In the genomic region with DNA sequence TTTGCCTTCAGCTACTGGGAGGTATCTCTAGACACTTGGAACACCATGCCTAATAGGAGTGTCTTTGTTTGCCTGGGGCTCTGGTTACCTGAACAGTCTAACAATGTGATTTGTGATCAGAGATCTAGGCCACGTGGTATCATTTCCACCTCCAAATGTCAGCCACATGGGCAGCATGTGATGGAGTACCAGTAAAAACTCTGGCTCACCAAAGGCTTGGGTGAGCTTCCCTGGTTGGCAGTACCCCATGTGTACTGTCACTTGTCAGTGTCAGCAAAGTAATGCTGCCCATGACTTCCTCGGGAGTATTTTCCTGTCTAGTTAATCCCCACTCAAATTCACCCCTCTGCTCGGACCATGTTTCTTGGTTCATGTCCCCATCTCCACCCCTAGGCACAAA, we compare ENCODE assay signal across 28 cellular contexts.
"Had no signal": no experiment of that assay in that cellular context is flagged by ENCODE, and none has a peak within 500 bp of the region (broad histone marks: within the 10 kb centered on the region; RNA-seq: fewer than 3 reads in every experiment).

No MANE protein-coding gene starts in this region.

- H3K4me1 ChIP-seq: colonic mucosa had no signal

- DNase-seq: activated B cell treated with CpG ODN at 0.5 μM for 24 hours; activated CD4-positive, alpha-beta T cell treated with anti-CD3 and anti-CD28 coated beads for 48 hours; activated CD4-positive, alpha-beta T cell treated with anti-CD3 and anti-CD28 coated beads, Interleukin-2, amount 50 U/mL, for 1 hour; activated CD4-positive, alpha-beta T cell treated with anti-CD3 and anti-CD28 coated beads, Interleukin-2, amount 50 U/mL, for 48 hours; activated CD8-positive, alpha-beta memory T cell treated with anti-CD3 and anti-CD28 coated beads for 24 hours; activated CD8-positive, alpha-beta T cell treated with anti-CD3 and anti-CD28 coated beads for 36 hours; activated effector memory CD4-positive, alpha-beta T cell treated with Interleukin-2 at 50 U/mL for 16 hours; activated gamma-delta T cell treated with Interleukin-2 at 50 U/mL for 16 hours; activated naive CD4-positive, alpha-beta T cell treated with anti-CD3 and anti-CD28 coated beads, Interleukin-2, amount 50 U/mL, for 16 hours; activated naive CD4-positive, alpha-beta T cell treated with Interleukin-2 at 50 U/mL for 16 hours; activated T-cell treated with anti-CD3 and anti-CD28 coated beads, Interleukin-2, amount 50 U/mL, for 4 hours; amniotic stem cell; anterior cingulate cortex; brain microvascular endothelial cell; central memory CD4-positive, alpha-beta T cell; cerebellar nuclear complex; colonic mucosa; effector CD8-positive, alpha-beta T cell; foreskin fibroblast; glutamatergic neuron; T-helper 1 cell; T-helper 17 cell; T1000; WERI-Rb-1 had no signal

- H3K9me3 ChIP-seq: colonic mucosa had no signal

- H3K36me3 ChIP-seq: brain microvascular endothelial cell, colonic mucosa, WERI-Rb-1 had no signal

- H3K4me3 ChIP-seq: colonic mucosa had no signal

- H3K27me3 ChIP-seq: brain microvascular endothelial cell, colonic mucosa had no signal

- ATAC-seq: activated CD4-positive, CD25-positive, alpha-beta regulatory T cell treated with anti-CD3 and anti-CD28 coated beads, Interleukin-2, amount 50 U/mL, for 24 hours; activated CD8-positive, alpha-beta T cell treated with anti-CD3 and anti-CD28 coated beads for 36 hours; activated T-cell treated with anti-CD3 and anti-CD28 coated beads, Interleukin-2, amount 50 U/mL, for 4 hours; activated T-helper 17 cell treated with anti-CD3 and anti-CD28 coated beads, Interleukin-2, amount 50 U/mL, for 72 hours; esophagus mucosa; T-helper 17 cell had no signal

- FAIRE-seq: astrocyte had no signal

- H3K27ac ChIP-seq: brain microvascular endothelial cell, colonic mucosa, WERI-Rb-1 had no signal
